Comparison of ENCODE assay signal across 8 cellular contexts in genomic region chr21:33542640-33543504, GRCh38. TPM values are rescaled to one million over a fixed set of nuclear protein-coding genes. Genes with fewer than 3 reads are reported as not detected.
A peak's percentile ranks its signal among the peaks of the same experiment; 100 is the strongest.
DNase-seq lines count a peak whose midpoint lies in the region; ATAC-seq and TF ChIP-seq lines count a peak whose summit lies in the region.

A gene with protein sequence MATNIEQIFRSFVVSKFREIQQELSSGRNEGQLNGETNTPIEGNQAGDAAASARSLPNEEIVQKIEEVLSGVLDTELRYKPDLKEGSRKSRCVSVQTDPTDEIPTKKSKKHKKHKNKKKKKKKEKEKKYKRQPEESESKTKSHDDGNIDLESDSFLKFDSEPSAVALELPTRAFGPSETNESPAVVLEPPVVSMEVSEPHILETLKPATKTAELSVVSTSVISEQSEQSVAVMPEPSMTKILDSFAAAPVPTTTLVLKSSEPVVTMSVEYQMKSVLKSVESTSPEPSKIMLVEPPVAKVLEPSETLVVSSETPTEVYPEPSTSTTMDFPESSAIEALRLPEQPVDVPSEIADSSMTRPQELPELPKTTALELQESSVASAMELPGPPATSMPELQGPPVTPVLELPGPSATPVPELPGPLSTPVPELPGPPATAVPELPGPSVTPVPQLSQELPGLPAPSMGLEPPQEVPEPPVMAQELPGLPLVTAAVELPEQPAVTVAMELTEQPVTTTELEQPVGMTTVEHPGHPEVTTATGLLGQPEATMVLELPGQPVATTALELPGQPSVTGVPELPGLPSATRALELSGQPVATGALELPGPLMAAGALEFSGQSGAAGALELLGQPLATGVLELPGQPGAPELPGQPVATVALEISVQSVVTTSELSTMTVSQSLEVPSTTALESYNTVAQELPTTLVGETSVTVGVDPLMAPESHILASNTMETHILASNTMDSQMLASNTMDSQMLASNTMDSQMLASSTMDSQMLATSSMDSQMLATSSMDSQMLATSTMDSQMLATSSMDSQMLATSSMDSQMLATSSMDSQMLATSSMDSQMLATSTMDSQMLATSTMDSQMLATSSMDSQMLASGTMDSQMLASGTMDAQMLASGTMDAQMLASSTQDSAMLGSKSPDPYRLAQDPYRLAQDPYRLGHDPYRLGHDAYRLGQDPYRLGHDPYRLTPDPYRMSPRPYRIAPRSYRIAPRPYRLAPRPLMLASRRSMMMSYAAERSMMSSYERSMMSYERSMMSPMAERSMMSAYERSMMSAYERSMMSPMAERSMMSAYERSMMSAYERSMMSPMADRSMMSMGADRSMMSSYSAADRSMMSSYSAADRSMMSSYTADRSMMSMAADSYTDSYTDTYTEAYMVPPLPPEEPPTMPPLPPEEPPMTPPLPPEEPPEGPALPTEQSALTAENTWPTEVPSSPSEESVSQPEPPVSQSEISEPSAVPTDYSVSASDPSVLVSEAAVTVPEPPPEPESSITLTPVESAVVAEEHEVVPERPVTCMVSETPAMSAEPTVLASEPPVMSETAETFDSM (N-terminal part only) (plus strand): TSS chr21:33543038. CDS start chr21:33543093, 55 bp downstream.

- WGBS in smooth muscle cell (ENCODE audit: low lambda C conversion rate), result under 1% methylated on average over 49 of the region's 57 CpGs

- H3K36me3 Mint-ChIP-seq in activated B cell treated with CpG ODN at 0.5 μM for 24 hours (ENCODE audit: low read depth), result peaks cover 50% of the 10 kb centered on the region

- H2AFZ ChIP-seq in smooth muscle cell (ENCODE audit: low read depth), result peak within 1 kb of the TSS; percentile 87

- TF ChIP-seq CTCF in activated B cell treated with CpG ODN at 0.5 μM for 24 hours (IDR thresholded peaks at IDR 0.05) (no peak), smooth muscle cell (IDR thresholded peaks at IDR 0.05; ENCODE audit: borderline replicate concordance, insufficient read depth, poor library complexity, severe bottlenecking) (no peak)

- H3K4me3 ChIP-seq in smooth muscle cell, result peak within 1 kb of the TSS; percentile 99

- H3K27me3 Mint-ChIP-seq in activated B cell treated with CpG ODN at 0.5 μM for 24 hours, result no peaks in the 10 kb centered on the region

- peak within 1 kb of the TSS; percentile 98 for H3K4me3 Mint-ChIP-seq in activated B cell treated with CpG ODN at 0.5 μM for 24 hours

- peak within 1 kb of the TSS; percentile 99 for H3K9ac ChIP-seq in smooth muscle cell (ENCODE audit: low read depth)

- H3K27ac Mint-ChIP-seq in activated B cell treated with CpG ODN at 0.5 μM for 24 hours, result peak within 1 kb of the TSS; percentile 100

- peaks cover 48% of the 10 kb centered on the region for H3K4me1 Mint-ChIP-seq in activated B cell treated with CpG ODN at 0.5 μM for 24 hours

- POLR2A ChIA-PET in activated B cell treated with CpG ODN at 0.5 μM for 24 hours (lab: Charles Lee), result interaction anchor here (0.5 to 5.3 kb wide), 25 partner anchors 9 to 1770 kb away, joined by 3 to 62 read pairs (median 5); partner anchors contain the start of genes CRYZL1, DNAJC28, DONSON and IFNAR1

- peaks cover 20% of the 10 kb centered on the region for H3F3A ChIP-seq in smooth muscle cell (ENCODE audit: low read depth)

- ATAC-seq in HG03196 (IDR thresholded peaks at IDR 0.05; ENCODE audit: unreplicated experiment), result peak; percentile 94
- ATAC-seq in activated B cell treated with CpG ODN at 0.5 μM for 24 hours (ENCODE audit: low read depth), result peak; percentile 88

- H4K20me1 ChIP-seq in smooth muscle cell (ENCODE audit: low read depth), result peaks cover 46% of the 10 kb centered on the region

- peak; percentile 84 for TF ChIP-seq POLR2A in GM18951 (IDR thresholded peaks at IDR 0.05; ENCODE audit: extremely low read depth, insufficient read depth, insufficient read length)

- H3K27ac ChIP-seq in caudate nucleus (ENCODE audit: low read depth, low read length) (peak within 1 kb of the TSS; percentile 100), smooth muscle cell (ENCODE audit: low read depth) (peak within 1 kb of the TSS; percentile 100)

- H3K27me3 ChIP-seq in smooth muscle cell (ENCODE audit: low read depth), result no peaks in the 10 kb centered on the region

- peaks cover 79% of the 10 kb centered on the region for H3K79me2 ChIP-seq in smooth muscle cell (ENCODE audit: low read depth)

- CTCF ChIA-PET in activated B cell treated with CpG ODN at 0.5 μM for 24 hours (lab: Charles Lee), result interaction anchor here (1.3 kb wide), 1 partner anchor 805 kb away, joined by 3 read pairs; no protein-coding TSS in a partner anchor

- intact Hi-C loops in activated B cell treated with CpG ODN at 0.5 μM for 24 hours (cut with micrococcal nuclease), result loop anchor here (1.0 to 5.0 kb wide), 13 partner anchors 45 to 1150 kb away; partner anchors contain the start of genes CFAP298, CRYZL1, DNAJC28 and DONSON

- in situ Hi-C loops in GM18951 (cut with MboI; ENCODE audit: low sequenced_read_pairs, unreplicated experiment), result no loop called here

- H3K4me1 ChIP-seq in smooth muscle cell (ENCODE audit: low read depth), result peaks cover 32% of the 10 kb centered on the region

- H3K9me3 Mint-ChIP-seq in activated B cell treated with CpG ODN at 0.5 μM for 24 hours, result no peaks in the 10 kb centered on the region

- DNase-seq in AG08395 (ENCODE audit: low spot score), result peak; percentile 98
- DNase-seq in NCI-H345 (lab: John Stamatoyannopoulos, UW), result peak; percentile 100
- DNase-seq in activated B cell treated with CpG ODN at 0.5 μM for 24 hours, result peak; percentile 86
- DNase-seq in caudate nucleus (lab: John Stamatoyannopoulos, UW), result peak; percentile 88 to 100 (median 99)
- DNase-seq in iPS-NIHi7 (ENCODE audit: extremely low spot score), result peak; percentile 99
- peak; percentile 86 for DNase-seq in smooth muscle cell (lab: John Stamatoyannopoulos, UW; ENCODE audit: unreplicated experiment)

- H3K9me3 ChIP-seq in smooth muscle cell (replicated peaks; ENCODE audit: low read depth), result no peaks in the 10 kb centered on the region

- peak within 1 kb of the TSS; percentile 99 for H3K4me2 ChIP-seq in smooth muscle cell

- no peaks in the 10 kb centered on the region for H3K36me3 ChIP-seq in smooth muscle cell (ENCODE audit: low read depth)

RNA-seq across cellular contexts. Expression of the gene that starts here (rescaled TPM):
- 429 and 474 TPM in 2 replicates for total RNA-seq in activated B cell treated with CpG ODN at 0.5 μM for 24 hours
- 164 and 304 TPM in 2 replicates for total RNA-seq in smooth muscle cell
- polyA plus RNA-seq in smooth muscle cell, result 286 and 404 TPM in 2 replicates

Comparison
In these comparisons a context has a peak if more than half of its experiments do, and no peak if none do; other contexts are left out.
1. Peak in every context shown above with its lines: DNase-seq, ATAC-seq, H3K4me3 ChIP-seq and H3K27ac ChIP-seq.